ENCODE assay signal across 8 cellular contexts in the genomic region with DNA sequence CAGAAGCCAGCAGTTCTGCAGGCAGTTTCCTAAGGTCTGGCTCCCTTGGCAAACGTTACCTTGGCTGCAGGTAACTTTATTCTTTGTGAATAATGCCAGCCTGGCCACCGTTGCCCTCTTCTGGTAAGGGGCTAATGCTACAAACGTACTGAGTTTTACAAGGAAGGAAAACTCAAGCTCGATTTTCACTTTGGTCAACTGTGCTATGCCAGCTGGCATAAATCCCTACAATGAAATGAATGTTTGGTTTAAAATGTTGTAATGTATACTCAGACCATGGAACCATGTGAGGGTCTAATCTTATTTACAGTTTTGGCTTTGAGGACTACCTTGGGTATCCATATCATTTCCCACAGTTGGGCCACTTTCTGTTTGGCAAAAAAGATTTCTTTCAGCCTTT.
DNase-seq lines count a peak whose midpoint lies in the region; ATAC-seq and TF ChIP-seq lines count a peak whose summit lies in the region.

No MANE protein-coding gene starts in this region.

- POLR2A ChIA-PET in A673 (lab: Charles Lee; ENCODE audit: low non-redundant PET), result no interaction called here

- in situ Hi-C loops in GM13976 (cut with MboI; ENCODE audit: low sequenced_read_pairs, unreplicated experiment), result no loop called here

- TF ChIP-seq CTCF in A673 (conservative IDR thresholded peaks at IDR 0.05; ENCODE audit: low read depth, low read length), result peak; percentile 65
- TF ChIP-seq CTCF in GM13976 (IDR thresholded peaks at IDR 0.05; ENCODE audit: borderline replicate concordance, control extremely low read depth, extremely low read depth, insufficient read depth, missing control alignments), result peak; percentile 43

- H3K27ac ChIP-seq in A673 (ENCODE audit: low read depth, low read length, poor library complexity, severe bottlenecking), result peak overlapping the region; percentile 48

- DNase-seq in A673 (ENCODE audit: low spot score) (no peak), GM13976 (ENCODE audit: low spot score) (no peak), RKO (ENCODE audit: low spot score) (peak; percentile 15), fibroblast of peridontal ligament (ENCODE audit: extremely low read depth) (peak; percentile 86), pons (ENCODE audit: low spot score) (no peak)
- no peak for DNase-seq in activated effector memory CD4-positive, alpha-beta T cell treated with Interleukin-2 at 50 U/mL for 16 hours

- peaks cover 47% of the 10 kb centered on the region for H3K4me1 ChIP-seq in A673 (ENCODE audit: insufficient read depth, low read length, poor library complexity, severe bottlenecking)

- intact Hi-C loops in A673 (cut with micrococcal nuclease; ENCODE audit: unreplicated experiment), result loop anchor here (1.0 to 10.0 kb wide), 5 partner anchors 66 to 559 kb away; partner anchors contain the start of gene MKKS

- no peaks in the 10 kb centered on the region for H3K27me3 ChIP-seq in A673 (replicated peaks; ENCODE audit: insufficient read depth, low read depth, low read length, poor library complexity)

- no peak overlapping the region for H3K4me3 ChIP-seq in A673 (ENCODE audit: low read depth, low read length, poor library complexity, severe bottlenecking)

- H3K9me3 ChIP-seq in A673 (ENCODE audit: low read depth, low read length, poor library complexity, severe bottlenecking), result no peaks in the 10 kb centered on the region

- H3K36me3 ChIP-seq in A673 (ENCODE audit: insufficient read depth, low read length, poor library complexity, severe bottlenecking), result no peaks in the 10 kb centered on the region

- CTCF ChIA-PET in A673 (lab: Charles Lee), result interaction anchor here (0.5 to 0.9 kb wide), 3 partner anchors 24 to 135 kb away, joined by 3 read pairs; no protein-coding TSS in a partner anchor

- no peak for ATAC-seq in HG03139 (IDR thresholded peaks at IDR 0.05; ENCODE audit: unreplicated experiment)
- no peak for ATAC-seq in HG03457 (IDR thresholded peaks at IDR 0.05; ENCODE audit: unreplicated experiment)

- BruUV-seq in A673 (replicated peaks; lab: Mats Ljungman, UMichigan), result no TSS peak

Comparison
In these comparisons a context has a peak if more than half of its experiments do, and no peak if none do; other contexts are left out.
1. DNase-seq: peak in RKO (single experiment) and fibroblast of peridontal ligament (single experiment); none in A673 (single experiment), GM13976 (single experiment), activated effector memory CD4-positive, alpha-beta T cell treated with Interleukin-2 at 50 U/mL for 16 hours (single experiment) and pons (single experiment).